9 cellular contexts compared by ENCODE assay signal in the genomic region with DNA sequence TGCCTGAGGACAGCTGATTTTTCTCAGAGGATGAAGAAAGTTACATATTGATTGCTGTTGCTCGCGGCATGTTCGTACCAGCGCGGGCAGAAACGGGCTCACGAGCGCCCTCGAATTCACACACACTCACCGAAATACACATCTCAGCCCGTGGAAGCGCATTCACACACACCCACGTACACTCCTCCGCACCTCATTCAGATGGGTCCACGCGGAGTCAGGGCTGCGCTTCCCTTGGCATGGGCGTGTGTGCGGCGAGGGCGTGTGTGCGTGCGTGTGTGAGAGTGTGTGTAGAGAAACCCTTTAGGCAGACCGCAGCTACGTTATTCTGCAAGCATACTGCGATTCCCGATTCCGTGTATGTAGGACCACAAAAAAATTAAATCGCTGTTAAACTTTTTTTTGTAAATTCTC. TPM values are rescaled to one million over a fixed set of nuclear protein-coding genes. Genes with fewer than 3 reads are reported as not detected.
DNase-seq lines count a peak whose midpoint lies in the region; ATAC-seq and TF ChIP-seq lines count a peak whose summit lies in the region.
"Had no signal": no experiment of that assay in that cellular context is flagged by ENCODE, and none has a peak within 500 bp of the region (broad histone marks: within the 10 kb centered on the region; RNA-seq: fewer than 3 reads in every experiment).

No MANE protein-coding gene starts in this region.

- no peak overlapping the region for H3K23ac ChIP-seq in IMR-90 (ENCODE audit: low read depth, low read length)

- H3K4me3 ChIP-seq in IMR-90 (ENCODE audit: insufficient read depth, low read depth, low read length) (peak overlapping the region; percentile 32), adipocyte (ENCODE audit: low read length) (peak overlapping the region; percentile 79), iPS DF 6.9 (ENCODE audit: low read length) (peak overlapping the region; percentile 48; the same call in 1 of the 2 replicates), smooth muscle cell (peak overlapping the region; percentile 63)

- H3K4me1 ChIP-seq in IMR-90 (ENCODE audit: control insufficient read depth, insufficient read depth, low read length) (no peaks in the 10 kb centered on the region; the same call in 1 of the 2 replicates), adipocyte (ENCODE audit: control insufficient read depth, insufficient read depth, low read length) (peaks cover 31% of the 10 kb centered on the region), iPS DF 6.9 (ENCODE audit: control insufficient read depth, insufficient read depth, low read length) (peaks cover 11% of the 10 kb centered on the region), smooth muscle cell (ENCODE audit: low read depth) (peaks cover 10% of the 10 kb centered on the region)

- H4K91ac ChIP-seq in IMR-90 (ENCODE audit: insufficient read depth, low read depth, low read length): no peak overlapping the region

- TF ChIP-seq RAD21 in IMR-90 (IDR thresholded peaks at IDR 0.05; ENCODE audit: low read length): no peak

- no peaks in the 10 kb centered on the region for H3K79me1 ChIP-seq in IMR-90 (ENCODE audit: low read depth in 1 of 2, low read length in 2 of 2)

- no TSS peak for BruUV-seq in IMR-90 (replicated peaks; lab: Mats Ljungman, UMichigan)

- in situ Hi-C loops in IMR-90 (cut with MboI; ENCODE audit: low sequenced_read_pairs): loop anchor here (25.0 kb wide), 1 partner anchor 1683 kb away; no protein-coding TSS in a partner anchor

- peak overlapping the region; percentile 53 for H2AFZ ChIP-seq in IMR-90 (replicated peaks; ENCODE audit: low read length, poor library complexity)
- H2AFZ ChIP-seq in smooth muscle cell (ENCODE audit: low read depth): peak overlapping the region; percentile 51

- no peaks in the 10 kb centered on the region for H3K79me2 ChIP-seq in smooth muscle cell (ENCODE audit: low read depth)

- H4K8ac ChIP-seq in IMR-90 (ENCODE audit: low read depth in 2 of 2, low read length in 2 of 2): no peak overlapping the region

- no peak overlapping the region for H3K56ac ChIP-seq in IMR-90 (ENCODE audit: extremely low read depth, insufficient read depth, low read length)

- intact Hi-C loops in IMR-90 (cut with micrococcal nuclease): loop anchor here (10.0 kb wide), 1 partner anchor 1335 kb away; no protein-coding TSS in a partner anchor

- H4K20me1 ChIP-seq in IMR-90 (ENCODE audit: insufficient read depth, low read length): no peaks in the 10 kb centered on the region
- peaks cover 34% of the 10 kb centered on the region for H4K20me1 ChIP-seq in smooth muscle cell (ENCODE audit: low read depth)

- H2BK15ac ChIP-seq in IMR-90 (ENCODE audit: low read depth, low read length): no peak overlapping the region

- POLR2A ChIA-PET in IMR-90 (lab: Charles Lee; ENCODE audit: unreplicated experiment): no interaction called here

- 0% methylated on average over 1 of the region's 29 CpGs; no CpG with 5 or more reads in 1 of the 2 experiments for WGBS in IMR-90 (ENCODE audit: extremely low coverage in 2 of 2, insufficient read length in 1 of 2), 2 experiments
- no CpG with 5 or more reads among the region's 29 CpGs for WGBS in iPS DF 6.9 (ENCODE audit: insufficient coverage, insufficient read length)
- 2% methylated on average over 29 of the region's 29 CpGs for WGBS in smooth muscle cell (ENCODE audit: low lambda C conversion rate)

- H3K9me1 ChIP-seq in IMR-90 (ENCODE audit: insufficient read depth, low read length): no peaks in the 10 kb centered on the region

- peaks cover 8% of the 10 kb centered on the region for H3F3A ChIP-seq in smooth muscle cell (ENCODE audit: low read depth)

- DNase-seq in IMR-90 (no peak), adipocyte (ENCODE audit: low read depth) (peak; percentile 13), iPS DF 6.9 (ENCODE audit: low read depth, low spot score) (no peak), smooth muscle cell (lab: John Stamatoyannopoulos, UW; ENCODE audit: unreplicated experiment) (no peak), erythroblast (lab: John Stamatoyannopoulos, UW) (no peak), midbrain (lab: John Stamatoyannopoulos, UW) (no peak)
- DNase-seq: activated gamma-delta T cell had no signal

- TF ChIP-seq POLR2A in IMR-90 (IDR thresholded peaks at IDR 0.05; ENCODE audit: low read depth, low read length) (no peak), erythroblast (IDR thresholded peaks at IDR 0.05; ENCODE audit: low read length) (no peak)

- no peak overlapping the region for H3K14ac ChIP-seq in IMR-90 (replicated peaks; ENCODE audit: low read depth, low read length)

- no peak overlapping the region for H2AK5ac ChIP-seq in IMR-90 (ENCODE audit: low read depth, low read length)

- H3K36me3 ChIP-seq in IMR-90 (ENCODE audit: control insufficient read depth, insufficient read depth, low read length) (no peaks in the 10 kb centered on the region), adipocyte (ENCODE audit: control insufficient read depth, insufficient read depth, low read length, severe bottlenecking) (no peaks in the 10 kb centered on the region), iPS DF 6.9 (ENCODE audit: control insufficient read depth, insufficient read depth, low read length) (no peaks in the 10 kb centered on the region), smooth muscle cell (ENCODE audit: low read depth) (no peaks in the 10 kb centered on the region)

- no peak overlapping the region for H4K5ac ChIP-seq in IMR-90 (ENCODE audit: low read depth, low read length)

- H3K9ac ChIP-seq in IMR-90 (ENCODE audit: low read depth, low read length) (no peak overlapping the region), adipocyte (ENCODE audit: low read length) (no peak overlapping the region), smooth muscle cell (ENCODE audit: low read depth) (no peak overlapping the region)

- CTCF ChIA-PET in IMR-90 (lab: Yijun Ruan, JAX): interaction anchor here (0.6 kb wide), 1 partner anchor 1685 kb away, joined by 4 read pairs; no protein-coding TSS in a partner anchor

- ATAC-seq in IMR-90 (ENCODE audit: low read depth) (no peak; the same call in 1 of the 2 replicates), HG02981 (IDR thresholded peaks at IDR 0.05; ENCODE audit: unreplicated experiment) (no peak), GM21528 (IDR thresholded peaks at IDR 0.05; ENCODE audit: low FRiP score, unreplicated experiment) (no peak)

- dilution Hi-C loops in IMR-90 (cut with HindIII; ENCODE audit: low sequenced_read_pairs, unreplicated experiment): no loop called here

- no peak overlapping the region for H2BK20ac ChIP-seq in IMR-90 (ENCODE audit: low read depth, low read length)

- no peak overlapping the region for H3K27ac ChIP-seq in IMR-90 (ENCODE audit: insufficient read depth, low read length)
- no peak overlapping the region for H3K27ac ChIP-seq in iPS DF 6.9 (ENCODE audit: low read length)
- H3K27ac ChIP-seq in smooth muscle cell (ENCODE audit: low read depth): no peak overlapping the region

- no peak overlapping the region for H3K18ac ChIP-seq in IMR-90 (ENCODE audit: low read depth, low read length)

- H2AK9ac ChIP-seq in IMR-90 (replicated peaks; ENCODE audit: low read depth, low read length, poor library complexity): no peak overlapping the region

- H3K4me2 ChIP-seq in IMR-90 (ENCODE audit: low read depth, low read length) (peak overlapping the region; percentile 90), smooth muscle cell (peak overlapping the region; percentile 88)

- no peak overlapping the region for H2BK120ac ChIP-seq in IMR-90 (ENCODE audit: low read depth, low read length)

- H3K27me3 ChIP-seq in IMR-90 (ENCODE audit: control insufficient read depth, insufficient read depth, low read length) (peaks cover 49% of the 10 kb centered on the region), adipocyte (replicated peaks; ENCODE audit: control insufficient read depth, insufficient read depth, low read length) (peaks cover 64% of the 10 kb centered on the region), iPS DF 6.9 (ENCODE audit: control insufficient read depth, insufficient read depth, low read length) (peaks cover 48% of the 10 kb centered on the region), smooth muscle cell (ENCODE audit: low read depth) (peaks cover 38% of the 10 kb centered on the region)

- H3K9me3 ChIP-seq in IMR-90 (ENCODE audit: control insufficient read depth, insufficient read depth, low read length): peaks cover 15% of the 10 kb centered on the region
- H3K9me3 ChIP-seq in adipocyte (ENCODE audit: control insufficient read depth, low read length): peaks cover 10% of the 10 kb centered on the region
- H3K9me3 ChIP-seq in iPS DF 6.9 (ENCODE audit: control insufficient read depth, insufficient read depth, low read length): no peaks in the 10 kb centered on the region
- no peaks in the 10 kb centered on the region for H3K9me3 ChIP-seq in smooth muscle cell (replicated peaks; ENCODE audit: low read depth)

- no peak overlapping the region for H3K4ac ChIP-seq in IMR-90 (ENCODE audit: low read depth, low read length)

- H2BK5ac ChIP-seq in IMR-90 (ENCODE audit: low read depth, low read length, poor library complexity, severe bottlenecking): no peak overlapping the region

- TF ChIP-seq CTCF in IMR-90 (conservative IDR thresholded peaks at IDR 0.05; ENCODE audit: low read depth, low read length) (no peak), smooth muscle cell (IDR thresholded peaks at IDR 0.05; ENCODE audit: borderline replicate concordance, insufficient read depth, poor library complexity, severe bottlenecking) (no peak)

TF ChIP-seq in IMR-90, 13 proteins besides CTCF, POLR2A, EP300 and RAD21:
- TF ChIP-seq CHD1 (IDR thresholded peaks at IDR 0.05; ENCODE audit: low read depth, low read length): no peak
- TF ChIP-seq, protein P1, sequence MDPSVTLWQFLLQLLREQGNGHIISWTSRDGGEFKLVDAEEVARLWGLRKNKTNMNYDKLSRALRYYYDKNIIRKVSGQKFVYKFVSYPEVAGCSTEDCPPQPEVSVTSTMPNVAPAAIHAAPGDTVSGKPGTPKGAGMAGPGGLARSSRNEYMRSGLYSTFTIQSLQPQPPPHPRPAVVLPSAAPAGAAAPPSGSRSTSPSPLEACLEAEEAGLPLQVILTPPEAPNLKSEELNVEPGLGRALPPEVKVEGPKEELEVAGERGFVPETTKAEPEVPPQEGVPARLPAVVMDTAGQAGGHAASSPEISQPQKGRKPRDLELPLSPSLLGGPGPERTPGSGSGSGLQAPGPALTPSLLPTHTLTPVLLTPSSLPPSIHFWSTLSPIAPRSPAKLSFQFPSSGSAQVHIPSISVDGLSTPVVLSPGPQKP (IDR thresholded peaks at IDR 0.05; ENCODE audit: borderline replicate concordance, low read depth, low read length): no peak
- no peak for TF ChIP-seq FOS (IDR thresholded peaks at IDR 0.05; ENCODE audit: low read depth, low read length)

RNA-seq across cellular contexts. Expression of a gene that starts 2.1 kb away (rescaled TPM):
- total RNA-seq in IMR-90 (2012; rRNA removed) (under 0.01 TPM in 1 of 2 replicates, not detected in the other), smooth muscle cell (9.6 and 9.7 TPM in 2 replicates)
- polyA plus RNA-seq in IMR-90 (2012; rRNA removed) (not detected in 2 replicates), smooth muscle cell (5.7 and 5.9 TPM in 2 replicates)
- polyA plus RNA-seq in IMR-90 (2012; cell fraction: cytosol; rRNA removed): not detected in 2 replicates
- polyA plus RNA-seq in IMR-90 (2012; cell fraction: nucleus; rRNA removed; ENCODE audit: low replicate concordance): not detected in 2 replicates

Comparison
In these comparisons a context has a peak if more than half of its experiments do, and no peak if none do; other contexts are left out.
1. RNA of a gene that starts 2.1 kb away (total RNA-seq): 9.6 to 9.7 TPM in smooth muscle cell; under 0.01 TPM in IMR-90; every median in the first group is over 10 times any median in the second.
2. Peak in every context shown above with its lines, with median percentiles within 50 percentile points of each other: H3K4me3 ChIP-seq.